ENCODE assay signal across 23 cellular contexts in the genomic region with DNA sequence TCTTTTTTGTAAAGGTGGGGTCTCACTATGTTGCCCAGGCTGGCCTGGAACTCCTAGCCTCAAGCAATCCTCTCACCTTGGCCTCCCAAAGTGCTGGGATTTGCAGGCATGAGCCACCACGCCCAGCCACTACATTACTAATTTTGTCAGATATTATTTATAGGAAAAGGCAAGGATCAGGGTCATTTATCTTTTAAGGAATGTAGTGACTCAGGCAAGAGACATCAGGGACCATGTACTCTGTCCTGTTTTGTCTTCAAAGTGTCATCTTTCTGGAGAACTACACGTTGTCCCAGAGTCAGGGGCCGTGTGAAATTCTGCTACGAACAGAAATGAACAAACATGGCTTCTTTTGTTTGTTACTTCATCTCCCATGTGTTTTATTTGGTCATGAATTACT.
DNase-seq lines count a peak whose midpoint lies in the region; ATAC-seq, FAIRE-seq and TF ChIP-seq lines count a peak whose summit lies in the region.
"Had no signal": no experiment of that assay in that cellular context is flagged by ENCODE, and none has a peak within 500 bp of the region (broad histone marks: within the 10 kb centered on the region; RNA-seq: fewer than 3 reads in every experiment).

No MANE protein-coding gene starts in this region.

- H3K79me2 ChIP-seq in K562 (ENCODE audit: control insufficient read depth, insufficient read depth, low read length) = no peaks in the 10 kb centered on the region

- intact Hi-C loops in K562 (cut with micrococcal nuclease) (no loop called here), left ventricle myocardium inferior (cut with micrococcal nuclease) (no loop called here)

- CTCF ChIA-PET in HEK293 (lab: Yijun Ruan, JAX) = no interaction called here
- CTCF ChIA-PET in K562 (lab: Yijun Ruan, JAX; ENCODE audit: low intra/inter-chr PET ratio) = no interaction called here

- H3K36me3 ChIP-seq in HEK293 (ENCODE audit: control insufficient read depth in 2 of 2, insufficient read depth in 1 of 2, low read length in 2 of 2) = no peaks in the 10 kb centered on the region
- H3K36me3 ChIP-seq in K562 (ENCODE audit: control insufficient read depth, insufficient read depth, low read length) = no peaks in the 10 kb centered on the region
- H3K36me3 ChIP-seq in left ventricle myocardium inferior = no peaks in the 10 kb centered on the region
- H3K36me3 ChIP-seq: BE2C; BLaER1 treated with 17β-estradiol and CSF1 and Interleukin-3, amounts not matched to agents 10 nM and 100 nM had no signal

- no peak for TF ChIP-seq RAD21 in K562 (CRISPR knock-in tag; conservative IDR thresholded peaks at IDR 0.05 in 1 of 2, IDR thresholded peaks at IDR 0.05 in 1 of 2)

- no peak overlapping the region for H3K4me2 ChIP-seq in K562 (ENCODE audit: insufficient read depth, low read length)
- H3K4me2 ChIP-seq: A549; BLaER1 treated with 17β-estradiol and CSF1 and Interleukin-3, amounts not matched to agents 10 nM and 100 nM; GM23338 had no signal

- no peaks in the 10 kb centered on the region for H3K9me1 ChIP-seq in K562 (ENCODE audit: control insufficient read depth, insufficient read depth, low read length)

- H3K27ac Mint-ChIP-seq in activated T-helper 17 cell treated with anti-CD3 and anti-CD28 coated beads, Interleukin-2, amount 50 U/mL, for 72 hours = no peak overlapping the region
- H3K27ac Mint-ChIP-seq: CD14-positive monocyte; CD4-positive, alpha-beta T cell; CD8-positive, alpha-beta memory T cell; GM23338; H9 had no signal

- H3K36me3 Mint-ChIP-seq in activated T-helper 17 cell treated with anti-CD3 and anti-CD28 coated beads, Interleukin-2, amount 50 U/mL, for 72 hours (ENCODE audit: low read depth) = no peaks in the 10 kb centered on the region
- H3K36me3 Mint-ChIP-seq: CD14-positive monocyte; CD8-positive, alpha-beta memory T cell had no signal

- FAIRE-seq in K562 (lab: Jason Lieb, UNC) (no peak), urothelium cell line (lab: Jason Lieb, UNC) (no peak)
- FAIRE-seq: A549, G401.6, GM12892 had no signal

- TF ChIP-seq EP300 in K562 (IDR thresholded peaks at IDR 0.05; ENCODE audit: low read length) = no peak

- H3K9ac ChIP-seq in K562 (ENCODE audit: insufficient read depth in 1 of 2, low read depth in 2 of 2, low read length in 2 of 2) = no peak overlapping the region
- H3K9ac ChIP-seq: BLaER1 treated with 17β-estradiol and CSF1 and Interleukin-3, amounts not matched to agents 10 nM and 100 nM had no signal

- H3K9me3 Mint-ChIP-seq in activated T-helper 17 cell treated with anti-CD3 and anti-CD28 coated beads, Interleukin-2, amount 50 U/mL, for 72 hours = no peaks in the 10 kb centered on the region
- H3K9me3 Mint-ChIP-seq: CD4-positive, alpha-beta T cell; GM23338; H9 had no signal

- H3K27me3 ChIP-seq in K562 (ENCODE audit: control insufficient read depth in 2 of 2, insufficient read depth in 2 of 2, low read length in 2 of 2) (peaks cover 0 to 35% of the 10 kb centered on the region in 2 experiments; a peak in 2 of 5 replicates), left ventricle myocardium inferior (ENCODE audit: low read depth) (peaks cover 41% of the 10 kb centered on the region)
- H3K27me3 ChIP-seq: BE2C; BLaER1 treated with 17β-estradiol and CSF1 and Interleukin-3, amounts not matched to agents 10 nM and 100 nM had no signal

- H3K27me3 Mint-ChIP-seq in activated T-helper 17 cell treated with anti-CD3 and anti-CD28 coated beads, Interleukin-2, amount 50 U/mL, for 72 hours = peaks cover 18% of the 10 kb centered on the region

- TF ChIP-seq POLR2A in K562 (conservative IDR thresholded peaks at IDR 0.05) = no peak

- no peaks in the 10 kb centered on the region for H3K4me1 Mint-ChIP-seq in activated T-helper 17 cell treated with anti-CD3 and anti-CD28 coated beads, Interleukin-2, amount 50 U/mL, for 72 hours
- H3K4me1 Mint-ChIP-seq: CD14-positive monocyte; CD8-positive, alpha-beta memory T cell had no signal

- 0% methylated on average over 4 of the region's 4 CpGs for WGBS in K562 (ENCODE audit: insufficient coverage, low coverage, missing lambda C conversion rate)

- H3K27ac ChIP-seq in HEK293 (ENCODE audit: extremely low read depth, low read depth, low read length) (no peak overlapping the region), K562 (ENCODE audit: extremely low read depth, low read depth, low read length) (no peak overlapping the region), left ventricle myocardium inferior (replicated peaks) (no peak overlapping the region)
- H3K27ac ChIP-seq: 22Rv1; A549; BLaER1 treated with 17β-estradiol and CSF1 and Interleukin-3, amounts not matched to agents 10 nM and 100 nM had no signal

- H3K4me3 ChIP-seq in HEK293 (ENCODE audit: low read depth, low read length) = no peak overlapping the region
- H3K4me3 ChIP-seq in K562 = no peak overlapping the region
- H3K4me3 ChIP-seq in left ventricle myocardium inferior = no peak overlapping the region
- H3K4me3 ChIP-seq: A549; BLaER1 treated with 17β-estradiol and CSF1 and Interleukin-3, amounts not matched to agents 10 nM and 100 nM; GM23338 had no signal

- BruUV-seq in K562 (replicated peaks; lab: Mats Ljungman, UMichigan) = no TSS peak

- POLR2A ChIA-PET in HEK293 (lab: Yijun Ruan, JAX) = no interaction called here
- POLR2A ChIA-PET in K562 (lab: Yijun Ruan, JAX) = no interaction called here

- TF ChIP-seq CTCF in HEK293 (tag by site-specific recombination; IDR thresholded peaks at IDR 0.05) (no peak), K562 (IDR thresholded peaks at IDR 0.05 in 2 of 3, conservative IDR thresholded peaks at IDR 0.05 in 1 of 3; ENCODE audit: insufficient read depth in 2 of 3, low read depth in 1 of 3, low read length in 3 of 3) (no peak), left ventricle myocardium inferior (IDR thresholded peaks at IDR 0.05; ENCODE audit: borderline replicate concordance) (no peak)

- H2AFZ ChIP-seq in K562 (ENCODE audit: low read depth, low read length) = no peak overlapping the region
- H2AFZ ChIP-seq: GM23338 had no signal

- DNase-seq in A172 (ENCODE audit: low spot score) = peak; percentile 72
- no peak for DNase-seq in K562 (ENCODE audit: extremely low read depth in 1 of 4, low spot score in 3 of 4)
- peak; percentile 42 for DNase-seq in urothelium cell line (ENCODE audit: low spot score)
- DNase-seq in left ventricle myocardium inferior = no peak
- DNase-seq: ACHN; AML-193; BE2C; Calu3; CD4-positive, alpha-beta T cell; CD8-positive, alpha-beta memory T cell; DMS53; DND-41; H9 had no signal

- H4K20me1 ChIP-seq in K562 (replicated peaks; ENCODE audit: control insufficient read depth, insufficient read depth, low read length) = 0 out of 2 replicates have a peak, but pooled peaks cover 6% of the 10 kb centered on the region
- H4K20me1 ChIP-seq: BLaER1 treated with 17β-estradiol and CSF1 and Interleukin-3, amounts not matched to agents 10 nM and 100 nM had no signal

- ATAC-seq in K562 (no peak), GM21447 (IDR thresholded peaks at IDR 0.05; ENCODE audit: unreplicated experiment) (no peak)
- no peak for ATAC-seq in activated T-helper 17 cell treated with anti-CD3 and anti-CD28 coated beads, Interleukin-2, amount 50 U/mL, for 72 hours (replicated peaks)
- ATAC-seq: A549, GM23338 had no signal

- no peak overlapping the region for H3K4me3 Mint-ChIP-seq in activated T-helper 17 cell treated with anti-CD3 and anti-CD28 coated beads, Interleukin-2, amount 50 U/mL, for 72 hours
- H3K4me3 Mint-ChIP-seq: CD14-positive monocyte; CD4-positive, alpha-beta T cell; CD8-positive, alpha-beta memory T cell; GM23338; H9 had no signal

- in situ Hi-C loops in K562 (cut with MboI) = no loop called here

- H3K9me3 ChIP-seq in HEK293 (ENCODE audit: control insufficient read depth, insufficient read depth, low read depth, low read length) = no peaks in the 10 kb centered on the region
- no peaks in the 10 kb centered on the region for H3K9me3 ChIP-seq in K562 (replicated peaks; ENCODE audit: control insufficient read depth, insufficient read depth, low read depth, low read length)
- no peaks in the 10 kb centered on the region for H3K9me3 ChIP-seq in left ventricle myocardium inferior (replicated peaks)
- H3K9me3 ChIP-seq: A549; BE2C; BLaER1 treated with 17β-estradiol and CSF1 and Interleukin-3, amounts not matched to agents 10 nM and 100 nM had no signal

- no peaks in the 10 kb centered on the region for H3K4me1 ChIP-seq in HEK293 (ENCODE audit: control insufficient read depth, insufficient read depth, low read length)
- H3K4me1 ChIP-seq in K562 (replicated peaks in 1 of 2; ENCODE audit: control insufficient read depth in 2 of 2, insufficient read depth in 2 of 2, low read length in 2 of 2) = no peaks in the 10 kb centered on the region
- no peaks in the 10 kb centered on the region for H3K4me1 ChIP-seq in left ventricle myocardium inferior
- H3K4me1 ChIP-seq: A549, BE2C had no signal

TF ChIP-seq in HEK293, 187 proteins besides CTCF, POLR2A, EP300 and RAD21 (continues in another document):
- TF ChIP-seq, protein P1, sequence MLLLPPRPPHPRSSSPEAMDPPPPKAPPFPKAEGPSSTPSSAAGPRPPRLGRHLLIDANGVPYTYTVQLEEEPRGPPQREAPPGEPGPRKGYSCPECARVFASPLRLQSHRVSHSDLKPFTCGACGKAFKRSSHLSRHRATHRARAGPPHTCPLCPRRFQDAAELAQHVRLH (tag by site-specific recombination; IDR thresholded peaks at IDR 0.05) = no peak
- TF ChIP-seq SCRT1 (tag by site-specific recombination; IDR thresholded peaks at IDR 0.05; ENCODE audit: borderline replicate concordance) (no peak), ZNF121 (tag by site-specific recombination; IDR thresholded peaks at IDR 0.05) (peak; percentile 80), GLI2 (tag by site-specific recombination; IDR thresholded peaks at IDR 0.05; ENCODE audit: borderline replicate concordance, low read depth) (no peak)

TF ChIP-seq in K562, 482 proteins besides CTCF, POLR2A, EP300 and RAD21:
- TF ChIP-seq, protein P2, sequence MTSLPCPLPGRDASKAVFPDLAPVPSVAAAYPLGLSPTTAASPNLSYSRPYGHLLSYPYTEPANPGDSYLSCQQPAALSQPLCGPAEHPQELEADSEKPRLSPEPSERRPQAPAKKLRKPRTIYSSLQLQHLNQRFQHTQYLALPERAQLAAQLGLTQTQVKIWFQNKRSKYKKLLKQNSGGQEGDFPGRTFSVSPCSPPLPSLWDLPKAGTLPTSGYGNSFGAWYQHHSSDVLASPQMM (CRISPR knock-in tag; IDR thresholded peaks at IDR 0.05) = no peak
- TF ChIP-seq ZNF121 (CRISPR knock-in tag; conservative IDR thresholded peaks at IDR 0.05) (0 out of 2 replicates have a peak, but pooled peaks have one; percentile 14), MTA1 (IDR thresholded peaks at IDR 0.05; ENCODE audit: borderline replicate concordance) (no peak)

Comparison
In these comparisons a context has a peak if more than half of its experiments do, and no peak if none do; other contexts are left out.
1. DNase-seq: peak in A172 (single experiment) and urothelium cell line (single experiment); none in K562 (0 of 4) and left ventricle myocardium inferior (single experiment).